ENCODE assay signal across 16 cellular contexts in the genomic region with DNA sequence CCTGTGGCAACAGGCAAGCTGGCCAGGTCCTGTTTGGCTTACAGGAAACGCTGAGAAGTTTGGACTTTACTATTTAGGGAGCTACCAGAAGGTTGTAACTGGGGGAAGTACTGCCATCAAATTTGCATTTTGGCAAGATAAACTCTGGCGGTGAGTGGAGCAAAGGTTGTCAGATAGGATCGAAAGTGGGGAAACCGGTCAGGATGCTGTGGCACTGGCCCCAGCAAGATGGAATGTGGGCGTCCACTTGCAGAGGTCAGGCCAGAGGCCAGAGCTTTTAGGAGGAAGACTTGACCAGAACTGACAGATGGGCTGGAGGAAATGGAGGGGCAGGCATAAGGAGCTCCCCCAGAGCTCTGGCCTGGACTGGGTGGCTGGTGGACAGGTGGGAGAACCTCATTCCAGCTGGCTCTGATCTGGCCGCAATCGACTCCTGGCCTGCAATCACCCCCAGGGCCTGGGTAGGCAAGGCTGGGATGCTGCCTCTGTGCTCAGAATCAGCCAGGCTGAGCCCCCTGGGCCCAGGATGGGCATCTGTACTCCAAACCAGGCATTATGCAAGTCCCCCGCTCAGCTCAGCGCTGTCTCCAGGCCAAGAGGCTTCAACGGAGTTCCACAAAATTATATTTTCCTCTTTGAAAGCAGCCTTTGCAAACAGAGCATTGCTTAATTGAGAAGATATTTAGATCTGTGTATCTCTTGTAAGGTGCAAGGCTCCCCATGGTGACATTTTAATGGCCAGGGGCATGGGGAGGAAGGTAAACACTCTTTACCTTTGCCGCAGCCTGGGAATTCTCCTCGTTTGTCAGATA.
A peak's percentile ranks its signal among the peaks of the same experiment; 100 is the strongest.
DNase-seq lines count a peak whose midpoint lies in the region; ATAC-seq and FAIRE-seq lines count a peak whose summit lies in the region.
"Had no signal": no experiment of that assay in that cellular context is flagged by ENCODE, and none has a peak within 500 bp of the region (broad histone marks: within the 10 kb centered on the region; RNA-seq: fewer than 3 reads in every experiment).

No MANE protein-coding gene starts in this region.

- no peak overlapping the region for H2BK15ac ChIP-seq in neuronal stem cell (ENCODE audit: low read length)

- H3K23ac ChIP-seq in neuronal stem cell (ENCODE audit: low read depth, low read length, poor library complexity) = no peak overlapping the region

- H2AFZ ChIP-seq in neuronal stem cell (ENCODE audit: low read length) = no peak overlapping the region

- no peaks in the 10 kb centered on the region for H3K9me3 ChIP-seq in BLaER1 treated with 17β-estradiol and CSF1 and Interleukin-3, amounts not matched to agents 10 nM and 100 nM (replicated peaks in 1 of 11)
- no peaks in the 10 kb centered on the region for H3K9me3 ChIP-seq in neuronal stem cell (replicated peaks in 1 of 2; ENCODE audit: control insufficient read depth in 2 of 2, insufficient read depth in 1 of 2, low read depth in 1 of 2, low read length in 2 of 2)
- H3K9me3 ChIP-seq: neutrophil had no signal

- H3K4ac ChIP-seq in neuronal stem cell (ENCODE audit: low read length) = no peak overlapping the region

- WGBS in neuronal stem cell (ENCODE audit: extremely low coverage in 2 of 2, insufficient read length in 2 of 2, insufficient replicate concordance in 1 of 2), 2 donors = no CpG with 5 or more reads among the region's 12 CpGs

- H3K4me2 ChIP-seq in BLaER1 treated with 17β-estradiol and CSF1 and Interleukin-3, amounts not matched to agents 10 nM and 100 nM = peak overlapping the region in 7 of 11 experiments; percentile 9 to 91 (median 73); a peak in 11 of 22 replicates
- H3K4me2 ChIP-seq in neuronal stem cell (ENCODE audit: insufficient read depth, low read length, poor library complexity, severe bottlenecking) = no peak overlapping the region

- H3K36me3 ChIP-seq in BLaER1 treated with 17β-estradiol and CSF1 and Interleukin-3, amounts not matched to agents 10 nM and 100 nM = no peaks in the 10 kb centered on the region
- no peaks in the 10 kb centered on the region for H3K36me3 ChIP-seq in neuronal stem cell (replicated peaks in 1 of 2; ENCODE audit: control insufficient read depth in 2 of 2, insufficient read depth in 2 of 2, low read length in 2 of 2)
- H3K36me3 ChIP-seq: cardiac muscle cell, neutrophil had no signal

- DNase-seq in NCI-H146 (lab: John Stamatoyannopoulos, UW) (peak; percentile 87), neuronal stem cell (ENCODE audit: low spot score) (no peak), HTR-8/SVneo (ENCODE audit: insufficient read length, low spot score) (no peak), SHP77 treated with DMSO at 0.1 percent for 48 hours (lab: John Stamatoyannopoulos, UW) (no peak), DMS114 treated with DMSO at 0.1 percent for 48 hours (lab: John Stamatoyannopoulos, UW; ENCODE audit: unreplicated experiment) (no peak)
- no peak for DNase-seq in activated CD4-positive, alpha-beta T cell treated with anti-CD3 and anti-CD28 coated beads for 1 hour
- DNase-seq: activated naive CD8-positive, alpha-beta T cell treated with anti-CD3 and anti-CD28 coated beads for 36 hours; DMS79; kidney glomerular epithelial cell; MM.1S; T-cell had no signal

- no peaks in the 10 kb centered on the region for H3K79me1 ChIP-seq in neuronal stem cell (ENCODE audit: low read depth, low read length)

- no peak overlapping the region for H3K4me3 ChIP-seq in BLaER1 treated with 17β-estradiol and CSF1 and Interleukin-3, amounts not matched to agents 10 nM and 100 nM
- no peak overlapping the region for H3K4me3 ChIP-seq in neuronal stem cell (ENCODE audit: low read length in 2 of 2)
- H3K4me3 ChIP-seq: cardiac muscle cell, skin epidermis had no signal

- peak overlapping the region; percentile 66 for H3K18ac ChIP-seq in neuronal stem cell (ENCODE audit: low read length)

- no peaks in the 10 kb centered on the region for H3K27me3 ChIP-seq in BLaER1 treated with 17β-estradiol and CSF1 and Interleukin-3, amounts not matched to agents 10 nM and 100 nM
- H3K27me3 ChIP-seq in neuronal stem cell (ENCODE audit: control insufficient read depth in 3 of 3, insufficient read depth in 3 of 3, low read depth in 1 of 3, low read length in 3 of 3) = peaks cover 0 to 13% (median 0%) of the 10 kb centered on the region in 3 experiments
- H3K27me3 ChIP-seq: cardiac muscle cell had no signal

- H3K27ac ChIP-seq in BLaER1 treated with 17β-estradiol and CSF1 and Interleukin-3, amounts not matched to agents 10 nM and 100 nM = no peak overlapping the region
- H3K27ac ChIP-seq in neuronal stem cell (replicated peaks; ENCODE audit: low read length) = no peak overlapping the region
- H3K27ac ChIP-seq: cardiac muscle cell, neutrophil had no signal

- H3K14ac ChIP-seq in neuronal stem cell (ENCODE audit: low read length) = no peak overlapping the region

- peaks cover 11 to 66% (median 43%) of the 10 kb centered on the region in 10 experiments; a peak in 19 of 20 replicates for H3K4me1 ChIP-seq in BLaER1 treated with 17β-estradiol and CSF1 and Interleukin-3, amounts not matched to agents 10 nM and 100 nM
- H3K4me1 ChIP-seq in neuronal stem cell (ENCODE audit: control insufficient read depth in 2 of 2, insufficient read depth in 1 of 2, low read depth in 1 of 2, low read length in 2 of 2) = peaks cover 0 to 12% of the 10 kb centered on the region in 2 donors

- ATAC-seq in esophagus mucosa = peak; percentile 5
- ATAC-seq: T-cell had no signal

- H3K9ac ChIP-seq in BLaER1 treated with 17β-estradiol and CSF1 and Interleukin-3, amounts not matched to agents 10 nM and 100 nM = no peak overlapping the region
- H3K9ac ChIP-seq in neuronal stem cell (ENCODE audit: low read depth, low read length, poor library complexity) = no peak overlapping the region

- no peaks in the 10 kb centered on the region for H4K20me1 ChIP-seq in BLaER1 treated with 17β-estradiol and CSF1 and Interleukin-3, amounts not matched to agents 10 nM and 100 nM

- H4K8ac ChIP-seq in neuronal stem cell (ENCODE audit: low read depth, low read length) = no peak overlapping the region

- H2BK5ac ChIP-seq in neuronal stem cell (ENCODE audit: low read length) = no peak overlapping the region

- FAIRE-seq in HTR-8/SVneo (lab: Jason Lieb, UNC) = no peak

- peak overlapping the region; percentile 40 for H2AK5ac ChIP-seq in neuronal stem cell (ENCODE audit: low read depth, low read length)

- no peak overlapping the region for H4K91ac ChIP-seq in neuronal stem cell (ENCODE audit: low read depth, low read length, poor library complexity)

- H2BK120ac ChIP-seq in neuronal stem cell (ENCODE audit: low read depth, low read length) = no peak overlapping the region

- H2BK12ac ChIP-seq in neuronal stem cell (ENCODE audit: low read length) = no peak overlapping the region
